8 cellular contexts compared by ENCODE assay signal in the genomic region with DNA sequence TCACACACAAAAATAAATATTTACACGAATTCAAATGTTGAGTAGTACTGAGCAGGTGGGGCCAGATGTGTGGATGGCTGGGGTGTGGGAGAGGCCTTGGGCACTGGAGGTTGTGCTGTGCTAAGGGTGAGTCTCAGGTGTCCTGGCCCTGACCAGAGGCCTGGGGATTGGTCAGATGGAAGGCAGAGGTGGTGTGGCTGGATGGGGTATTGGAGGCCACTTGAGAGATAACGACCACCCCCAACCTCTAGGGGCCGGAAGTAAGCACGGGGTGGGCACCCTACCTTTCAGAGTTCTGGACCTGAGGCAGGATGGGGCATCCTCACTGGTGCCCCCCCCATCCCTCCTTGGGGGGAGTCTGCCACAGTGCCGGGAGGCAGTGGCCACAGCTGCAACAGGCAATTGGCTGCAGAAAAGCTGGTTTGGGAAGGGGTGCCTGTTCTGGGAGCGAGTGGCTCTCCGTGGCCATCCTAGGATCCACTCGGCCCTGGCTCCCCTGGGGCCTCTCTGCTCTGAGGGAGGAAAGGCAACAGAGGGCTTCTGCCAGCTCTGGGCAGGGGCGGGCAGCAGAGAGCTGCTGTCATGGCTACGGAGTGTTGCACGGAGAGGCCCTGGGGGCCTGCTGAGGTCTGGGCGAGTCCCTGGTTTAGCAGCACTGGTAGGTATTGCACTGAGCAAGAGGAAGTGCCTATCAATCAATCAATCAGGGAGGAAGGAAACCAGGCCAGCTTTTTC.
DNase-seq lines count a peak whose midpoint lies in the region; ATAC-seq and TF ChIP-seq lines count a peak whose summit lies in the region.

No MANE protein-coding gene starts in this region.

- no peak for TF ChIP-seq CTCF in H9 (conservative IDR thresholded peaks at IDR 0.05)

- H4K20me1 ChIP-seq in BLaER1 (peaks cover 100% of the 10 kb centered on the region), H9 (ENCODE audit: control insufficient read depth, insufficient read depth, insufficient read length) (no peaks in the 10 kb centered on the region)

- no peaks in the 10 kb centered on the region for H3K23me2 ChIP-seq in H9 (ENCODE audit: insufficient read length, low read depth, low read length, poor library complexity, severe bottlenecking)

- H2BK15ac ChIP-seq in H9 (ENCODE audit: low read depth, low read length) (no peak overlapping the region), mesendoderm (replicated peaks; ENCODE audit: low read depth) (no peak overlapping the region)

- H3K4me1 Mint-ChIP-seq in H9 = peaks cover 25 to 29% of the 10 kb centered on the region in 2 experiments
- H3K4me1 Mint-ChIP-seq in activated naive CD8-positive, alpha-beta T cell treated with anti-CD3 and anti-CD28 coated beads, Interleukin-2, amount 50 U/mL, for 24 hours = peaks cover 33% of the 10 kb centered on the region

- H2BK120ac ChIP-seq in H9 (ENCODE audit: low read depth, low read length, poor library complexity, severe bottlenecking) = no peak overlapping the region
- no peak overlapping the region for H2BK120ac ChIP-seq in mesendoderm (ENCODE audit: low read depth, low read length)

- H2BK5ac ChIP-seq in H9 (ENCODE audit: insufficient read length, low read length) (no peak overlapping the region), mesendoderm (ENCODE audit: low read length) (no peak overlapping the region)

- no peaks in the 10 kb centered on the region for H3K79me2 ChIP-seq in H9 (ENCODE audit: insufficient read depth, low read length)
- H3K79me2 ChIP-seq in mesendoderm (ENCODE audit: control insufficient read depth, insufficient read depth, low read length) = no peaks in the 10 kb centered on the region

- H3K27me3 ChIP-seq in BLaER1 (no peaks in the 10 kb centered on the region), H9 (ENCODE audit: insufficient read depth, low read length) (no peaks in the 10 kb centered on the region), mesendoderm (ENCODE audit: insufficient read depth, low read length, poor library complexity) (no peaks in the 10 kb centered on the region)

- H3K79me1 ChIP-seq in H9 (ENCODE audit: insufficient read depth, low read depth, low read length, poor library complexity, severe bottlenecking) = no peaks in the 10 kb centered on the region
- H3K79me1 ChIP-seq in mesendoderm (ENCODE audit: low read length) = no peaks in the 10 kb centered on the region

- DNase-seq in H9 (peak; percentile 34), mesendoderm (peak; percentile 41), DMS53 (lab: John Stamatoyannopoulos, UW) (no peak), middle frontal gyrus (ENCODE audit: extremely low spot score, low spot score) (no peak)
- DNase-seq in activated naive CD8-positive, alpha-beta T cell treated with anti-CD3 and anti-CD28 coated beads, Interleukin-2, amount 50 U/mL, for 24 hours = no peak
- DNase-seq in stimulated activated CD8-positive, alpha-beta memory T cell treated with anti-CD3 and anti-CD28 coated beads, Interleukin-4, amount 100 ng/mL, for 48 hours = no peak
- DNase-seq in effector CD4-positive, alpha-beta T cell = no peak

- no peak overlapping the region for H2BK12ac ChIP-seq in H9 (ENCODE audit: insufficient read length, low read depth, low read length)

- H4K91ac ChIP-seq in H9 (ENCODE audit: insufficient read length, low read depth, low read length) = no peak overlapping the region

- H3K4me1 ChIP-seq in BLaER1 (peaks cover 97% of the 10 kb centered on the region), H9 (ENCODE audit: insufficient read depth, low read length) (no peaks in the 10 kb centered on the region), mesendoderm (ENCODE audit: control insufficient read depth, low read depth, low read length) (peaks cover 6% of the 10 kb centered on the region)

- H3K56ac ChIP-seq in H9 (ENCODE audit: insufficient read length, low read depth, low read length) (no peak overlapping the region), mesendoderm (ENCODE audit: low read length) (no peak overlapping the region)

- no peak overlapping the region for H2BK20ac ChIP-seq in H9 (ENCODE audit: low read depth, low read length, poor library complexity, severe bottlenecking)

- H3K23ac ChIP-seq in H9 (ENCODE audit: insufficient read length, low read depth, low read length) = no peak overlapping the region
- no peak overlapping the region for H3K23ac ChIP-seq in mesendoderm (ENCODE audit: low read length)

- no peak overlapping the region for H3K4ac ChIP-seq in H9 (ENCODE audit: low read depth, low read length)
- no peak overlapping the region for H3K4ac ChIP-seq in mesendoderm (ENCODE audit: low read depth, low read length)

- peak overlapping the region in 2 of 3 experiments; percentile 71 to 85; a peak in 3 of 7 replicates for H3K27ac Mint-ChIP-seq in H9
- peak overlapping the region; percentile 72 for H3K27ac Mint-ChIP-seq in activated naive CD8-positive, alpha-beta T cell treated with anti-CD3 and anti-CD28 coated beads, Interleukin-2, amount 50 U/mL, for 24 hours

- H3K27ac ChIP-seq in BLaER1 (peak overlapping the region; percentile 64), H9 (ENCODE audit: insufficient read length, low read depth, low read length) (no peak overlapping the region), mesendoderm (ENCODE audit: low read depth, low read length) (no peak overlapping the region)

- H2AFZ ChIP-seq in H9 (ENCODE audit: low read length) = no peak overlapping the region

- H3K9me3 Mint-ChIP-seq in H9 = no peaks in the 10 kb centered on the region
- no peaks in the 10 kb centered on the region for H3K9me3 Mint-ChIP-seq in activated naive CD8-positive, alpha-beta T cell treated with anti-CD3 and anti-CD28 coated beads, Interleukin-2, amount 50 U/mL, for 24 hours

- H3K36me3 ChIP-seq in BLaER1 (peaks cover 88% of the 10 kb centered on the region), mesendoderm (ENCODE audit: control insufficient read depth, insufficient read depth, low read length) (no peaks in the 10 kb centered on the region)

- H3K9ac ChIP-seq in BLaER1 (0 out of 2 replicates have a peak overlapping the region, but pooled peaks have one; percentile 1), H9 (ENCODE audit: extremely low read depth, insufficient read length, low read length) (no peak overlapping the region), mesendoderm (ENCODE audit: low read length) (no peak overlapping the region)

- no peaks in the 10 kb centered on the region for H3K9me3 ChIP-seq in BLaER1
- no peaks in the 10 kb centered on the region for H3K9me3 ChIP-seq in H9 (ENCODE audit: control insufficient read depth, low read depth, low read length)

- H3K4me3 ChIP-seq in BLaER1 (peak overlapping the region; percentile 10; the same call in 1 of the 2 replicates), mesendoderm (ENCODE audit: low read length) (no peak overlapping the region)

- peaks cover 14 to 47% (median 33%) of the 10 kb centered on the region in 3 experiments; a peak in 6 of 7 replicates for H3K36me3 Mint-ChIP-seq in H9 (ENCODE audit: insufficient read depth in 1 of 3, low read depth in 3 of 3)
- H3K36me3 Mint-ChIP-seq in activated naive CD8-positive, alpha-beta T cell treated with anti-CD3 and anti-CD28 coated beads, Interleukin-2, amount 50 U/mL, for 24 hours (ENCODE audit: low read depth) = peaks cover 13% of the 10 kb centered on the region

- H3K18ac ChIP-seq in H9 (ENCODE audit: insufficient read length, low read depth, low read length) (no peak overlapping the region), mesendoderm (ENCODE audit: low read length) (no peak overlapping the region)

- no peak overlapping the region for H2AK5ac ChIP-seq in H9 (ENCODE audit: insufficient read length, low read length)
- no peak overlapping the region for H2AK5ac ChIP-seq in mesendoderm (ENCODE audit: low read length)

- no peak overlapping the region for H3K14ac ChIP-seq in H9 (ENCODE audit: insufficient read depth, low read length)

- no peak overlapping the region for H4K5ac ChIP-seq in H9 (ENCODE audit: insufficient read length, low read depth, low read length)
- H4K5ac ChIP-seq in mesendoderm (ENCODE audit: low read length) = no peak overlapping the region

- H3K4me2 ChIP-seq in BLaER1 (peak overlapping the region; percentile 91), H9 (ENCODE audit: insufficient read depth, insufficient read length, low read length) (no peak overlapping the region), mesendoderm (ENCODE audit: low read length) (no peak overlapping the region)

- H4K8ac ChIP-seq in H9 (replicated peaks; ENCODE audit: insufficient read length, low read depth, low read length) (no peak overlapping the region), mesendoderm (ENCODE audit: low read depth, low read length) (no peak overlapping the region)

- no peak overlapping the region for H3K4me3 Mint-ChIP-seq in H9
- H3K4me3 Mint-ChIP-seq in activated naive CD8-positive, alpha-beta T cell treated with anti-CD3 and anti-CD28 coated beads, Interleukin-2, amount 50 U/mL, for 24 hours = no peak overlapping the region

- no peak overlapping the region for H3T11ph ChIP-seq in H9 (ENCODE audit: low read length)

- no CpG with 5 or more reads among the region's 12 CpGs for WGBS in H9 (ENCODE audit: extremely low coverage, insufficient read length, low lambda C conversion rate)
- no CpG with 5 or more reads among the region's 12 CpGs for WGBS in mesendoderm (ENCODE audit: extremely low coverage, insufficient coverage, low lambda C conversion rate)

- H3K27me3 Mint-ChIP-seq in H9 (ENCODE audit: low read depth) = no peaks in the 10 kb centered on the region
- H3K27me3 Mint-ChIP-seq in activated naive CD8-positive, alpha-beta T cell treated with anti-CD3 and anti-CD28 coated beads, Interleukin-2, amount 50 U/mL, for 24 hours = no peaks in the 10 kb centered on the region

- peak; percentile 56 for ATAC-seq in activated naive CD8-positive, alpha-beta T cell treated with anti-CD3 and anti-CD28 coated beads, Interleukin-2, amount 50 U/mL, for 24 hours

Comparison
In these comparisons a context has a peak if more than half of its experiments do, and no peak if none do; other contexts are left out.
1. DNase-seq: peak in H9 (single experiment) and mesendoderm (single experiment); none in activated naive CD8-positive, alpha-beta T cell treated with anti-CD3 and anti-CD28 coated beads, Interleukin-2, amount 50 U/mL, for 24 hours (single experiment), stimulated activated CD8-positive, alpha-beta memory T cell treated with anti-CD3 and anti-CD28 coated beads, Interleukin-4, amount 100 ng/mL, for 48 hours (single experiment), effector CD4-positive, alpha-beta T cell (single experiment), DMS53 (single experiment) and middle frontal gyrus (single experiment).